25 cellular contexts compared by ENCODE assay signal in the genomic region with DNA sequence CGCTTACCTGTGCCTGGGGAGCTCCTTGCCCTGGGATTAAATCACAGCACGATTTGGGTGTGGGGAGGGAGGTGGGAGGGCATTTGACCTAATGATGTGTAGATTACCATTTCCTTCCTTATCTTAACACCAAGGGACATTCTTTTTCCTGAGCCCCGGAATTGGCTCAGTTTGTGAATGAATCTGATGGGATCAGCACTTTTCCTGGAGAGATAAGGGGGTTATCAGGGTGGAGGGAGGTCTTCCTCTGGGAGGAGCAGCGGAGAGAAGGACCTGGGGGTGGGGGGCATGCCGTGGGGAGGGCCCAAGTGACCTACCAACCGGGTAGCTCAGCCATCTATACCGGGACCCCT.
"Had no signal": no experiment of that assay in that cellular context is flagged by ENCODE, and none has a peak within 500 bp of the region (broad histone marks: within the 10 kb centered on the region; RNA-seq: fewer than 3 reads in every experiment).

No MANE protein-coding gene starts in this region.

- H3K4me1 Mint-ChIP-seq: naive B cell had no signal

- H3K4me1 ChIP-seq: lower lobe of right lung, prostate gland, right atrium auricular region, sigmoid colon, stomach, testis, tibial artery had no signal

- H3K36me3 ChIP-seq: lower lobe of right lung, prostate gland, right atrium auricular region, sigmoid colon, stomach, tibial artery had no signal

- H3K27ac ChIP-seq: coronary artery, lower lobe of right lung, prostate gland, right atrium auricular region, sigmoid colon, stomach, testis, tibial artery had no signal

- FAIRE-seq: endometrium, frontal cortex, keratinocyte had no signal

- H3K36me3 Mint-ChIP-seq: mesothelial cell of epicardium; naive B cell; natural killer cell treated with Interleukin-12 subunit alpha and Interleukin-12 subunit beta and Interleukin-15 and Interleukin-18, amount 100 ng/mL, for 72 hours; stimulated activated effector memory CD8-positive, alpha-beta T cell treated with anti-CD3 and anti-CD28 coated beads, Interleukin-12 subunit alpha, Interleukin-12 subunit beta, amount 100 ng/mL, for 72 hours; type B pancreatic cell had no signal

- H3K9me3 Mint-ChIP-seq: mesothelial cell of epicardium; naive B cell; natural killer cell treated with Interleukin-12 subunit alpha and Interleukin-12 subunit beta and Interleukin-15 and Interleukin-18, amount 100 ng/mL, for 72 hours; neural crest cell; stimulated activated effector memory CD8-positive, alpha-beta T cell treated with anti-CD3 and anti-CD28 coated beads, Interleukin-12 subunit alpha, Interleukin-12 subunit beta, amount 100 ng/mL, for 72 hours; type B pancreatic cell had no signal

- ATAC-seq: left ventricle myocardium superior; lower lobe of right lung; mucosa of descending colon; natural killer cell treated with Interleukin-12 subunit alpha and Interleukin-12 subunit beta and Interleukin-15 and Interleukin-18, amount 100 ng/mL, for 72 hours; stimulated activated effector memory CD8-positive, alpha-beta T cell treated with anti-CD3 and anti-CD28 coated beads, Interleukin-12 subunit alpha, Interleukin-12 subunit beta, amount 100 ng/mL, for 72 hours had no signal

- H3K4me3 Mint-ChIP-seq: mesothelial cell of epicardium; naive B cell; natural killer cell treated with Interleukin-12 subunit alpha and Interleukin-12 subunit beta and Interleukin-15 and Interleukin-18, amount 100 ng/mL, for 72 hours; neural crest cell; stimulated activated effector memory CD8-positive, alpha-beta T cell treated with anti-CD3 and anti-CD28 coated beads, Interleukin-12 subunit alpha, Interleukin-12 subunit beta, amount 100 ng/mL, for 72 hours; type B pancreatic cell had no signal

- DNase-seq: dermis blood vessel endothelial cell; effector memory CD4-positive, alpha-beta T cell; left ventricle myocardium superior; lower lobe of right lung; mucosa of descending colon; naive B cell; nucleus accumbens; sigmoid colon; stimulated activated CD4-positive, alpha-beta T cell treated with anti-CD3 and anti-CD28 coated beads, Interleukin-2, amount 100 ng/mL, for 24 hours; stimulated activated CD4-positive, alpha-beta T cell treated with anti-CD3 and anti-CD28 coated beads, Interleukin-4, amount 100 ng/mL, for 24 hours; stimulated activated naive CD4-positive, alpha-beta T cell treated with Interleukin-2 at 50 U/mL for 16 hours; stomach; testis; tibial artery had no signal

- H3K9me3 ChIP-seq: lower lobe of right lung, mucosa of descending colon, prostate gland, right atrium auricular region, sigmoid colon, stomach, testis, tibial artery had no signal

- H3K4me3 ChIP-seq: coronary artery, lower lobe of right lung, mucosa of descending colon, prostate gland, right atrium auricular region, sigmoid colon, stomach, testis, tibial artery had no signal

- H3K27me3 ChIP-seq: testis had no signal

- H3K27ac Mint-ChIP-seq: mesothelial cell of epicardium; naive B cell; natural killer cell treated with Interleukin-12 subunit alpha and Interleukin-12 subunit beta and Interleukin-15 and Interleukin-18, amount 100 ng/mL, for 72 hours; stimulated activated effector memory CD8-positive, alpha-beta T cell treated with anti-CD3 and anti-CD28 coated beads, Interleukin-12 subunit alpha, Interleukin-12 subunit beta, amount 100 ng/mL, for 72 hours; type B pancreatic cell had no signal
